ENCODE assay signal across 11 cellular contexts in the genomic region with DNA sequence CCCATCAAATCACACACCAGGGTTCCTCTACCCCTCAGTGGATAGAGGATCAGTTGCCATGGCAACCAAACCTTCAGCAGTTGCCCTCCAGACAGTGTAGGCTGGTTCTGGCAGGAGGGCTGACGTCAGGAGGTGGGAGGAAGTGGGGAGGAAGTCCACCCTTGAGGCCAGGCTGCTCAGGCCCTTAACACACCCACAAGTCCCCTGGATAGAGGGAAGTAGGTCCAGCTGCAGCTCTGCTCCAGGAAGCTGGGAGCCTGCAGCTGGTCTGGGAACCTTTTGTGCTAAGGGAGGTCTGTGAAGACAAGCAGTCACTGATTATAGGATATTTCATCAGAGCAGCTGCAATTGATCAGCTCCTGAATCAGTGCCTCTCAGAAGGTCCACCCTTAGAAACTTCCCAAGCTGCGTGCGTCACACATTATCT.
DNase-seq lines count a peak whose midpoint lies in the region; ATAC-seq, FAIRE-seq and TF ChIP-seq lines count a peak whose summit lies in the region.
"Had no signal": no experiment of that assay in that cellular context is flagged by ENCODE, and none has a peak within 500 bp of the region (broad histone marks: within the 10 kb centered on the region; RNA-seq: fewer than 3 reads in every experiment).

No MANE protein-coding gene starts in this region.

- POLR2A ChIA-PET in GM12878 (lab: Charles Lee): interaction anchor here (1.0 kb wide), 1 partner anchor 17 kb away, joined by 3 read pairs; no protein-coding TSS in a partner anchor
- POLR2A ChIA-PET in activated CD4-positive, alpha-beta memory T cell treated with anti-CD3 and anti-CD28 coated beads for 36 hours (lab: Charles Lee): no interaction called here
- POLR2A ChIA-PET in activated CD4-positive, alpha-beta memory T cell treated with anti-CD3 and anti-CD28 coated beads, Interleukin-2, amount 10 ng/mL, durations not matched to agents 7 days and 5 days (lab: Charles Lee): no interaction called here

- SMC1A ChIA-PET in GM12878 (lab: Charles Lee; ENCODE audit: uncharacterized antibody, unreplicated experiment): interaction anchor here (0.9 to 4.3 kb wide), 17 partner anchors 10 to 694 kb away, joined by 3 to 78 read pairs (median 6); no protein-coding TSS in a partner anchor

- BruUV-seq in GM12878 (replicated peaks; lab: Mats Ljungman, UMichigan): no TSS peak

- H3K9ac ChIP-seq in GM12878 (ENCODE audit: control insufficient read depth, insufficient read depth, low read length): no peak overlapping the region

- 21% methylated on average over 3 of the region's 3 CpGs for WGBS in GM12878 (ENCODE audit: insufficient coverage, insufficient replicate concordance, low lambda C conversion rate, missing lambda C conversion rate)
- 68 to 77% methylated on average over 3 of the region's 3 CpGs for WGBS in aorta, 2 donors

- peaks cover 37% of the 10 kb centered on the region for H3K27me3 Mint-ChIP-seq in stimulated activated naive CD8-positive, alpha-beta T cell treated with anti-CD3 and anti-CD28 coated beads, Interleukin-15, amount 100 ng/mL, for 72 hours
- H3K27me3 Mint-ChIP-seq in activated CD4-positive, alpha-beta memory T cell treated with anti-CD3 and anti-CD28 coated beads for 36 hours: peaks cover 19% of the 10 kb centered on the region
- H3K27me3 Mint-ChIP-seq in activated CD4-positive, alpha-beta memory T cell treated with anti-CD3 and anti-CD28 coated beads, Interleukin-2, amount 10 ng/mL, durations not matched to agents 7 days and 5 days: peaks cover 23% of the 10 kb centered on the region

- peak; percentile 32 for ATAC-seq in stimulated activated naive CD8-positive, alpha-beta T cell treated with anti-CD3 and anti-CD28 coated beads, Interleukin-15, Interleukin-2, amounts not matched to agents 100 U/mL and 50 U/mL, for 24 hours
- ATAC-seq in stimulated activated naive CD8-positive, alpha-beta T cell treated with anti-CD3 and anti-CD28 coated beads, Interleukin-15, amount 100 ng/mL, for 72 hours: no peak
- ATAC-seq in GM12878 (peak; percentile 73), aorta (ENCODE audit: low FRiP score) (peak; percentile 64)
- ATAC-seq: activated T-cell treated with anti-CD3 and anti-CD28 coated beads, Interleukin-2, amount 50 U/mL, for 4 hours had no signal

- TF ChIP-seq CTCF in GM12878 (IDR thresholded peaks at IDR 0.05 in 2 of 3, conservative IDR thresholded peaks at IDR 0.05 in 1 of 3; ENCODE audit: control insufficient read depth in 2 of 3, extremely low read depth in 1 of 3, insufficient read depth in 1 of 3, low read depth in 3 of 3, low read length in 3 of 3): no peak

- CTCF ChIA-PET in GM12878 (lab: Yijun Ruan, JAX): interaction anchor here (0.9 to 8.5 kb wide), 35 partner anchors 9 to 692 kb away, joined by 3 to 157 read pairs (median 7); no protein-coding TSS in a partner anchor
- CTCF ChIA-PET in activated CD4-positive, alpha-beta memory T cell treated with anti-CD3 and anti-CD28 coated beads for 36 hours (lab: Charles Lee): interaction anchor here (0.6 to 7.4 kb wide), 26 partner anchors 8 to 693 kb away, joined by 3 to 149 read pairs (median 6); a partner anchor contains a TSS
- CTCF ChIA-PET in activated CD4-positive, alpha-beta memory T cell treated with anti-CD3 and anti-CD28 coated beads, Interleukin-2, amount 10 ng/mL, durations not matched to agents 7 days and 5 days (lab: Charles Lee): interaction anchor here (0.7 to 4.6 kb wide), 16 partner anchors 9 to 329 kb away, joined by 3 to 64 read pairs (median 12); no protein-coding TSS in a partner anchor

- in situ Hi-C loops in GM12878 (cut with MboI): loop anchor here (5.0 kb wide), 2 partner anchors 314 to 691 kb away; no protein-coding TSS in a partner anchor

- no peak overlapping the region for H3K4me3 ChIP-seq in GM12878
- no peak overlapping the region for H3K4me3 ChIP-seq in aorta (ENCODE audit: low read length in 2 of 2)

- no peaks in the 10 kb centered on the region for H3K36me3 Mint-ChIP-seq in activated CD4-positive, alpha-beta memory T cell treated with anti-CD3 and anti-CD28 coated beads for 36 hours
- H3K36me3 Mint-ChIP-seq in activated CD4-positive, alpha-beta memory T cell treated with anti-CD3 and anti-CD28 coated beads, Interleukin-2, amount 10 ng/mL, durations not matched to agents 7 days and 5 days (ENCODE audit: low read depth): no peaks in the 10 kb centered on the region

- DNase-seq in stimulated activated naive CD8-positive, alpha-beta T cell treated with anti-CD3 and anti-CD28 coated beads, Interleukin-15, Interleukin-2, amounts not matched to agents 100 U/mL and 50 U/mL, for 24 hours: no peak
- DNase-seq in stimulated activated naive CD8-positive, alpha-beta T cell treated with anti-CD3 and anti-CD28 coated beads, Interleukin-15, amount 100 ng/mL, for 72 hours: no peak
- DNase-seq in GM12878 (ENCODE audit: low read depth, low spot score): no peak
- DNase-seq in left kidney (ENCODE audit: low read depth, low spot score): peak; percentile 88
- DNase-seq in aorta: peak in 1 of 2 donors; percentile 41
- DNase-seq in activated CD4-positive, alpha-beta memory T cell treated with anti-CD3 and anti-CD28 coated beads for 36 hours: no peak
- DNase-seq in SW 1271 (lab: John Stamatoyannopoulos, UW): no peak
- no peak for DNase-seq in activated CD4-positive, alpha-beta memory T cell treated with anti-CD3 and anti-CD28 coated beads, Interleukin-2, amount 10 ng/mL, durations not matched to agents 7 days and 5 days
- DNase-seq: activated T-cell treated with anti-CD3 and anti-CD28 coated beads, Interleukin-2, amount 50 U/mL, for 4 hours; stimulated activated CD8-positive, alpha-beta memory T cell treated with anti-CD3 and anti-CD28 coated beads, Interleukin-4, amount 100 ng/mL, for 48 hours had no signal

- H3K4me1 ChIP-seq in GM12878 (ENCODE audit: control insufficient read depth, insufficient read depth, low read length) (no peaks in the 10 kb centered on the region), aorta (ENCODE audit: control insufficient read depth in 1 of 2, insufficient read depth in 2 of 2, low read length in 2 of 2) (no peaks in the 10 kb centered on the region)

- TF ChIP-seq POLR2A in GM12878 (IDR thresholded peaks at IDR 0.05; ENCODE audit: low read depth, low read length): no peak

- H2AFZ ChIP-seq in GM12878 (ENCODE audit: control insufficient read depth, low read depth, low read length): no peak overlapping the region

- H3K27ac Mint-ChIP-seq in stimulated activated naive CD8-positive, alpha-beta T cell treated with anti-CD3 and anti-CD28 coated beads, Interleukin-15, amount 100 ng/mL, for 72 hours: no peak overlapping the region
- no peak overlapping the region for H3K27ac Mint-ChIP-seq in activated CD4-positive, alpha-beta memory T cell treated with anti-CD3 and anti-CD28 coated beads for 36 hours
- no peak overlapping the region for H3K27ac Mint-ChIP-seq in activated CD4-positive, alpha-beta memory T cell treated with anti-CD3 and anti-CD28 coated beads, Interleukin-2, amount 10 ng/mL, durations not matched to agents 7 days and 5 days

- H3K9me3 Mint-ChIP-seq in stimulated activated naive CD8-positive, alpha-beta T cell treated with anti-CD3 and anti-CD28 coated beads, Interleukin-15, amount 100 ng/mL, for 72 hours: no peaks in the 10 kb centered on the region
- H3K9me3 Mint-ChIP-seq in activated CD4-positive, alpha-beta memory T cell treated with anti-CD3 and anti-CD28 coated beads for 36 hours: no peaks in the 10 kb centered on the region
- H3K9me3 Mint-ChIP-seq in activated CD4-positive, alpha-beta memory T cell treated with anti-CD3 and anti-CD28 coated beads, Interleukin-2, amount 10 ng/mL, durations not matched to agents 7 days and 5 days: no peaks in the 10 kb centered on the region
- H3K9me3 Mint-ChIP-seq: activated T-cell treated with anti-CD3 and anti-CD28 coated beads, Interleukin-2, amount 50 U/mL, for 4 hours had no signal

- H3K4me2 ChIP-seq in GM12878 (ENCODE audit: control insufficient read depth, insufficient read depth): no peak overlapping the region

- no peaks in the 10 kb centered on the region for H3K4me1 Mint-ChIP-seq in stimulated activated naive CD8-positive, alpha-beta T cell treated with anti-CD3 and anti-CD28 coated beads, Interleukin-15, amount 100 ng/mL, for 72 hours
- no peaks in the 10 kb centered on the region for H3K4me1 Mint-ChIP-seq in activated CD4-positive, alpha-beta memory T cell treated with anti-CD3 and anti-CD28 coated beads for 36 hours (ENCODE audit: low read depth)
- no peaks in the 10 kb centered on the region for H3K4me1 Mint-ChIP-seq in activated CD4-positive, alpha-beta memory T cell treated with anti-CD3 and anti-CD28 coated beads, Interleukin-2, amount 10 ng/mL, durations not matched to agents 7 days and 5 days

- RAD21 ChIA-PET in GM12878 (lab: Charles Lee; ENCODE audit: unreplicated experiment): interaction anchor here (0.9 to 6.0 kb wide), 16 partner anchors 17 to 358 kb away, joined by 3 to 89 read pairs (median 7); a partner anchor contains a TSS

- no peaks in the 10 kb centered on the region for H3K27me3 ChIP-seq in GM12878 (replicated peaks in 1 of 2; ENCODE audit: control insufficient read depth in 2 of 2, insufficient read depth in 2 of 2, low read length in 1 of 2)
- H3K27me3 ChIP-seq in aorta (ENCODE audit: control insufficient read depth in 1 of 2, insufficient read depth in 2 of 2, low read length in 1 of 2): no peaks in the 10 kb centered on the region

- H3K9me3 ChIP-seq in GM12878 (replicated peaks; ENCODE audit: control insufficient read depth, insufficient read depth, low read length) (no peaks in the 10 kb centered on the region), aorta (ENCODE audit: control insufficient read depth, low read length) (no peaks in the 10 kb centered on the region)

- H3K79me2 ChIP-seq in GM12878 (ENCODE audit: control insufficient read depth, insufficient read depth, low read length): no peaks in the 10 kb centered on the region

- no peak for FAIRE-seq in GM12878 (lab: Jason Lieb, UNC)

- intact Hi-C loops in GM12878 (cut with micrococcal nuclease; ENCODE audit: unreplicated experiment) (loop anchor here (1.0 to 10.0 kb wide), 7 partner anchors 96 to 691 kb away; no protein-coding TSS in a partner anchor), aorta (cut with DNase I) (loop anchor here (2.0 to 10.0 kb wide), 6 partner anchors 96 to 315 kb away; a partner anchor contains a TSS)
- intact Hi-C loops in activated CD4-positive, alpha-beta memory T cell treated with anti-CD3 and anti-CD28 coated beads for 36 hours (cut with micrococcal nuclease): loop anchor here (1.0 to 10.0 kb wide), 5 partner anchors 181 to 689 kb away; no protein-coding TSS in a partner anchor

- TF ChIP-seq EP300 in GM12878 (IDR thresholded peaks at IDR 0.05; ENCODE audit: borderline replicate concordance in 1 of 2, control insufficient read depth in 1 of 2, low read depth in 2 of 2, low read length in 2 of 2): no peak

- H3K36me3 ChIP-seq in GM12878 (ENCODE audit: control insufficient read depth in 2 of 2, insufficient read depth in 2 of 2, low read length in 1 of 2) (no peaks in the 10 kb centered on the region), aorta (ENCODE audit: control insufficient read depth in 1 of 2, insufficient read depth in 2 of 2, low read length in 1 of 2) (no peaks in the 10 kb centered on the region)

- no peaks in the 10 kb centered on the region for H4K20me1 ChIP-seq in GM12878 (ENCODE audit: control insufficient read depth, insufficient read depth)

- no peak for TF ChIP-seq RAD21 in GM12878 (IDR thresholded peaks at IDR 0.05; ENCODE audit: insufficient read depth, low read depth, low read length)

- H3K4me3 Mint-ChIP-seq in stimulated activated naive CD8-positive, alpha-beta T cell treated with anti-CD3 and anti-CD28 coated beads, Interleukin-15, amount 100 ng/mL, for 72 hours: no peak overlapping the region
- H3K4me3 Mint-ChIP-seq in activated CD4-positive, alpha-beta memory T cell treated with anti-CD3 and anti-CD28 coated beads for 36 hours: no peak overlapping the region
- H3K4me3 Mint-ChIP-seq in activated CD4-positive, alpha-beta memory T cell treated with anti-CD3 and anti-CD28 coated beads, Interleukin-2, amount 10 ng/mL, durations not matched to agents 7 days and 5 days: no peak overlapping the region
- H3K4me3 Mint-ChIP-seq: activated T-cell treated with anti-CD3 and anti-CD28 coated beads, Interleukin-2, amount 50 U/mL, for 4 hours had no signal

- H3K27ac ChIP-seq in GM12878 (ENCODE audit: control insufficient read depth, insufficient read depth) (no peak overlapping the region), aorta (ENCODE audit: low read depth in 1 of 2, low read length in 2 of 2) (no peak overlapping the region)
- H3K27ac ChIP-seq: HL-60 had no signal
